9 cellular contexts compared by ENCODE assay signal in the genomic region with DNA sequence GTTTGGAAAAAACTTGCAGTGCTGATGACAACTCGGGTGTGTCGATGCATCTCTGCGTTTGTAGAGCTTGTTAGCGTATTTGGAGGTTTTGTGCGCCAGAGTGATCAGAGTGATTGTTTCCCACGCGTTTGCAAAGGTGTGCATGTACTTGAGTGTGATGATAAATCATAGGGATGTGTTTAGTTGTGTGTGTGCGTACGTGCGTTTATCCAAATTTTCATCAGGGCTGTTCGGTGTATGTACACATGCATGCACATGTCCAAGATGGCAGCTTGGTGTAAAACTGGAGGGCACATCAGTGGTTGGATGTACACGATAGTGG. TPM values are rescaled to one million over a fixed set of nuclear protein-coding genes. Genes with fewer than 3 reads are reported as not detected.
A peak's percentile ranks its signal among the peaks of the same experiment; 100 is the strongest.
DNase-seq lines count a peak whose midpoint lies in the region; ATAC-seq and TF ChIP-seq lines count a peak whose summit lies in the region.
"Had no signal": no experiment of that assay in that cellular context is flagged by ENCODE, and none has a peak within 500 bp of the region (broad histone marks: within the 10 kb centered on the region; RNA-seq: fewer than 3 reads in every experiment).

No MANE protein-coding gene starts in this region.

- intact Hi-C loops in Right ventricle myocardium superior (cut with DNase I), result no loop called here
- intact Hi-C loops in dendritic cell treated with granulocyte-macrophage colony-stimulating factor and Interleukin-4, amounts not matched to agents 40 ng/mL and 50 ng/mL, for 4 days (cut with micrococcal nuclease), result no loop called here
- intact Hi-C loops in uterus (cut with DNase I; ENCODE audit: low total_unique reads), result no loop called here

- TF ChIP-seq POLR2A in uterus (IDR thresholded peaks at IDR 0.05), result no peak

- H3K27me3 Mint-ChIP-seq in dendritic cell treated with granulocyte-macrophage colony-stimulating factor and Interleukin-4, amounts not matched to agents 40 ng/mL and 50 ng/mL, for 4 days, result peaks cover 63% of the 10 kb centered on the region

- H3K4me3 ChIP-seq in cardiac muscle cell (peak overlapping the region; percentile 36), muscle layer of duodenum (ENCODE audit: low read depth in 1 of 2, low read length in 2 of 2) (peak overlapping the region; percentile 64 to 79), uterus (peak overlapping the region; percentile 50 to 60)

- peaks cover 11% of the 10 kb centered on the region for H3K4me1 Mint-ChIP-seq in dendritic cell treated with granulocyte-macrophage colony-stimulating factor and Interleukin-4, amounts not matched to agents 40 ng/mL and 50 ng/mL, for 4 days (ENCODE audit: low read depth)

- peak overlapping the region; percentile 74 for H3K4me3 Mint-ChIP-seq in dendritic cell treated with granulocyte-macrophage colony-stimulating factor and Interleukin-4, amounts not matched to agents 40 ng/mL and 50 ng/mL, for 4 days

- H3K4me1 ChIP-seq in cardiac muscle cell (ENCODE audit: low read depth) (no peaks in the 10 kb centered on the region), muscle layer of duodenum (ENCODE audit: control insufficient read depth in 1 of 2, insufficient read depth in 2 of 2, low read length in 2 of 2) (no peaks in the 10 kb centered on the region), uterus (no peaks in the 10 kb centered on the region)

- no peak overlapping the region for H3K27ac Mint-ChIP-seq in dendritic cell treated with granulocyte-macrophage colony-stimulating factor and Interleukin-4, amounts not matched to agents 40 ng/mL and 50 ng/mL, for 4 days
- H3K27ac Mint-ChIP-seq: natural killer cell treated with Interleukin-12 subunit alpha and Interleukin-12 subunit beta and Interleukin-15 and Interleukin-18, amount 100 ng/mL, for 72 hours had no signal

- DNase-seq in cardiac muscle cell (ENCODE audit: low read depth in 1 of 2, low spot score in 1 of 2) (no peak), Right ventricle myocardium superior (no peak), uterus (no peak), cerebellar nuclear complex (lab: John Stamatoyannopoulos, UW) (no peak), RPMI8226 (no peak)

- no peak for ATAC-seq in Right ventricle myocardium superior (ENCODE audit: poor library complexity)
- no peak for ATAC-seq in GM21529 (IDR thresholded peaks at IDR 0.05; ENCODE audit: unreplicated experiment)

- H3K9me3 ChIP-seq in cardiac muscle cell (ENCODE audit: low read depth), result no peaks in the 10 kb centered on the region
- H3K9me3 ChIP-seq in muscle layer of duodenum (ENCODE audit: control insufficient read depth in 1 of 2, low read length in 2 of 2), result no peaks in the 10 kb centered on the region
- H3K9me3 ChIP-seq in uterus, result no peaks in the 10 kb centered on the region

- no peak overlapping the region for H3K27ac ChIP-seq in cardiac muscle cell
- H3K27ac ChIP-seq in muscle layer of duodenum (ENCODE audit: low read length), result no peak overlapping the region
- peak overlapping the region; percentile 61 to 69 for H3K27ac ChIP-seq in uterus

- no peaks in the 10 kb centered on the region for H3K36me3 Mint-ChIP-seq in dendritic cell treated with granulocyte-macrophage colony-stimulating factor and Interleukin-4, amounts not matched to agents 40 ng/mL and 50 ng/mL, for 4 days (ENCODE audit: low read depth)
- H3K36me3 Mint-ChIP-seq: natural killer cell treated with Interleukin-12 subunit alpha and Interleukin-12 subunit beta and Interleukin-15 and Interleukin-18, amount 100 ng/mL, for 72 hours had no signal

- H3K27me3 ChIP-seq in cardiac muscle cell, result peaks cover 65% of the 10 kb centered on the region
- no peaks in the 10 kb centered on the region for H3K27me3 ChIP-seq in muscle layer of duodenum (ENCODE audit: low read depth, low read length)
- H3K27me3 ChIP-seq in uterus, result no peaks in the 10 kb centered on the region

- TF ChIP-seq CTCF in cardiac muscle cell (IDR thresholded peaks at IDR 0.05; ENCODE audit: low read depth, low read length) (no peak), uterus (IDR thresholded peaks at IDR 0.05) (no peak)

- H3K36me3 ChIP-seq in cardiac muscle cell (no peaks in the 10 kb centered on the region), muscle layer of duodenum (ENCODE audit: control insufficient read depth in 1 of 2, insufficient read depth in 2 of 2, low read length in 2 of 2) (no peaks in the 10 kb centered on the region), uterus (no peaks in the 10 kb centered on the region)

- no peaks in the 10 kb centered on the region for H3K9me3 Mint-ChIP-seq in dendritic cell treated with granulocyte-macrophage colony-stimulating factor and Interleukin-4, amounts not matched to agents 40 ng/mL and 50 ng/mL, for 4 days
- H3K9me3 Mint-ChIP-seq: natural killer cell treated with Interleukin-12 subunit alpha and Interleukin-12 subunit beta and Interleukin-15 and Interleukin-18, amount 100 ng/mL, for 72 hours had no signal

RNA-seq across cellular contexts. Expression of a gene that starts 0.2 kb away (rescaled TPM):
- total RNA-seq in cardiac muscle cell (not detected in 2 replicates), Right ventricle myocardium superior (1.6 TPM), uterus (10 to 100 TPM in 1 of 4 donors, 1 to 10 TPM in 2, under 1 TPM in 1; 0.59 to 16.5 (median 3.0) TPM)
- 0.24 TPM in 1 of 2 replicates, not detected in the other for polyA plus RNA-seq in cardiac muscle cell
- total RNA-seq: natural killer cell treated with Interleukin-12 subunit alpha and Interleukin-12 subunit beta and Interleukin-15 and Interleukin-18, amount 100 ng/mL, for 72 hours had no signal

RNA-seq across cellular contexts. Expression of a gene that starts 29.2 kb away (rescaled TPM):
- total RNA-seq in cardiac muscle cell, result 6.3 and 8.8 TPM in 2 replicates
- 10.5 and 11.2 TPM in 2 replicates for polyA plus RNA-seq in cardiac muscle cell
- total RNA-seq in Right ventricle myocardium superior, result 3.8 TPM
- 10 to 100 TPM in 3 of 4 donors, 1 to 10 TPM in 1; 6.1 to 34.1 (median 18.4) TPM for total RNA-seq in uterus

RNA-seq across cellular contexts. Expression of a gene that starts 48.2 kb away (rescaled TPM):
- 30.1 and 34.0 TPM in 2 replicates for total RNA-seq in cardiac muscle cell
- polyA plus RNA-seq in cardiac muscle cell, result 44.7 and 49.7 TPM in 2 replicates
- 50.1 TPM for total RNA-seq in Right ventricle myocardium superior
- 10 to 100 TPM; 26.6 to 90.0 (median 52.4) TPM for total RNA-seq in uterus

RNA-seq across cellular contexts. Expression of a gene that starts 51.0 kb away (rescaled TPM):
- total RNA-seq in cardiac muscle cell, result 34.1 and 246 TPM in 2 replicates
- polyA plus RNA-seq in cardiac muscle cell, result 69.8 and 618 TPM in 2 replicates
- 1.6 TPM for total RNA-seq in Right ventricle myocardium superior
- 10 to 100 TPM in 2 of 4 donors, 1 to 10 TPM in 1, not detected in 1; 2.4 to 40.0 (median 10.6) TPM for total RNA-seq in uterus

RNA-seq across cellular contexts. Expression of a gene that starts 58.3 kb away (rescaled TPM):
- total RNA-seq in cardiac muscle cell (14.2 and 16.1 TPM in 2 replicates), Right ventricle myocardium superior (6.8 TPM), uterus (1 to 10 TPM in 2 of 4 donors, under 1 TPM in 1, not detected in 1; under 0.01 to 5.8 (median 2.6) TPM)
- 12.1 and 14.1 TPM in 2 replicates for polyA plus RNA-seq in cardiac muscle cell

Comparison
In these comparisons a context has a peak if more than half of its experiments do, and no peak if none do; other contexts are left out.
1. H3K27ac ChIP-seq: peak in uterus (2 of 2); none in cardiac muscle cell (single experiment) and muscle layer of duodenum (single experiment).
2. Peak in every context shown above with its lines, with median percentiles within 50 percentile points of each other: H3K4me3 ChIP-seq.